18 cellular contexts compared by ENCODE assay signal in genomic region chr1:114720492-114720891, GRCh38. TPM values are rescaled to one million over a fixed set of nuclear protein-coding genes. Genes with fewer than 3 reads are reported as not detected.
DNase-seq lines count a peak whose midpoint lies in the region; ATAC-seq and TF ChIP-seq lines count a peak whose summit lies in the region.
"Had no signal": no experiment of that assay in that cellular context is flagged by ENCODE, and none has a peak within 500 bp of the region (broad histone marks: within the 10 kb centered on the region; RNA-seq: fewer than 3 reads in every experiment).

No MANE protein-coding gene starts in this region.

- CTCF ChIA-PET in CD4-positive, alpha-beta T cell (lab: Charles Lee) = interaction anchor here (1.4 kb wide), 1 partner anchor 139 kb away, joined by 4 read pairs; the partner anchor contains the start of gene BCAS2

- peaks cover 16% of the 10 kb centered on the region for H3K79me2 ChIP-seq in osteoblast (ENCODE audit: insufficient read depth, low read length)
- H3K79me2 ChIP-seq in H9 (ENCODE audit: insufficient read depth, low read length) = peaks cover 3% of the 10 kb centered on the region; the same call in 1 of the 2 replicates

- no peaks in the 10 kb centered on the region for H3K9me3 ChIP-seq in CD4-positive, alpha-beta T cell (ENCODE audit: control insufficient read depth, low read length)
- H3K9me3 ChIP-seq in osteoblast (ENCODE audit: low read depth, low read length) = no peaks in the 10 kb centered on the region
- no peaks in the 10 kb centered on the region for H3K9me3 ChIP-seq in H9 (ENCODE audit: control insufficient read depth, low read depth, low read length)
- H3K9me3 ChIP-seq: Peyer's patch had no signal

- H3K4me1 Mint-ChIP-seq in CD4-positive, alpha-beta T cell (ENCODE audit: low read depth) = peaks cover 16% of the 10 kb centered on the region
- peaks cover 59% of the 10 kb centered on the region for H3K4me1 Mint-ChIP-seq in HFFc6 (ENCODE audit: low read depth)
- H3K4me1 Mint-ChIP-seq in H9 = peaks cover 8 to 13% of the 10 kb centered on the region in 2 experiments

- no peak overlapping the region for H2BK20ac ChIP-seq in H9 (ENCODE audit: low read depth, low read length, poor library complexity, severe bottlenecking)

- peaks cover 4% of the 10 kb centered on the region for H3K23me2 ChIP-seq in H9 (ENCODE audit: insufficient read length, low read depth, low read length, poor library complexity, severe bottlenecking)

- TF ChIP-seq CTCF in CD4-positive, alpha-beta T cell (IDR thresholded peaks at IDR 0.05) = no peak
- no peak for TF ChIP-seq CTCF in HFFc6 (IDR thresholded peaks at IDR 0.05)
- TF ChIP-seq CTCF in osteoblast (IDR thresholded peaks at IDR 0.05; ENCODE audit: extremely low read depth, low read depth, low read length) = no peak
- TF ChIP-seq CTCF in H9 (conservative IDR thresholded peaks at IDR 0.05) = no peak

- H3K4me1 ChIP-seq in osteoblast (ENCODE audit: insufficient read depth, low read length) (peaks cover 28% of the 10 kb centered on the region), H9 (ENCODE audit: insufficient read depth, low read length) (no peaks in the 10 kb centered on the region)

- H2BK15ac ChIP-seq in H9 (ENCODE audit: low read depth, low read length) = no peak overlapping the region

- no peak overlapping the region for H2BK5ac ChIP-seq in H9 (ENCODE audit: insufficient read length, low read length)

- no peaks in the 10 kb centered on the region for H3K79me1 ChIP-seq in H9 (ENCODE audit: insufficient read depth, low read depth, low read length, poor library complexity, severe bottlenecking)

- POLR2A ChIA-PET in CD4-positive, alpha-beta T cell (lab: Charles Lee) = interaction anchor here (1.2 kb wide), 1 partner anchor 37 kb away, joined by 3 read pairs; the partner anchor contains the start of gene CSDE1

- H3K36me3 Mint-ChIP-seq in CD4-positive, alpha-beta T cell (ENCODE audit: low read depth) = peaks cover 98% of the 10 kb centered on the region
- H3K36me3 Mint-ChIP-seq in HFFc6 (ENCODE audit: low read depth) = peaks cover 84% of the 10 kb centered on the region
- H3K36me3 Mint-ChIP-seq in H9 (ENCODE audit: insufficient read depth in 1 of 3, low read depth in 3 of 3) = peaks cover 48 to 87% (median 87%) of the 10 kb centered on the region in 3 experiments; a peak in 6 of 7 replicates

- H3K56ac ChIP-seq in H9 (ENCODE audit: insufficient read length, low read depth, low read length) = no peak overlapping the region

- peaks cover 4% of the 10 kb centered on the region for H4K20me1 ChIP-seq in osteoblast (ENCODE audit: insufficient read depth, low read length)
- H4K20me1 ChIP-seq in H9 (ENCODE audit: control insufficient read depth, insufficient read depth, insufficient read length) = no peaks in the 10 kb centered on the region

- no peak overlapping the region for H3K18ac ChIP-seq in H9 (ENCODE audit: insufficient read length, low read depth, low read length)

- H4K5ac ChIP-seq in H9 (ENCODE audit: insufficient read length, low read depth, low read length) = no peak overlapping the region

- H4K8ac ChIP-seq in H9 (replicated peaks; ENCODE audit: insufficient read length, low read depth, low read length) = no peak overlapping the region

- no peak overlapping the region for H3T11ph ChIP-seq in H9 (ENCODE audit: low read length)

- intact Hi-C loops in CD4-positive, alpha-beta T cell (cut with DNase I, micrococcal nuclease) = no loop called here

- no peak for DNase-seq in CD4-positive, alpha-beta T cell
- no peak for DNase-seq in HFFc6
- DNase-seq in epithelial cell of prostate (ENCODE audit: low read depth, low spot score) = no peak
- no peak for DNase-seq in osteoblast (ENCODE audit: insufficient read length, low spot score, missing footprints)
- DNase-seq in OCI-M2 (lab: John Stamatoyannopoulos, UW; ENCODE audit: unreplicated experiment) = no peak
- DNase-seq in H9 = no peak
- DNase-seq: CD8-positive, alpha-beta T cell; Kasumi-1; NCI-H1105 treated with DMSO at 0.1 percent for 48 hours; NCI-H187 treated with DMSO at 0.1 percent for 48 hours; NCI-H446 treated with DMSO at 0.1 percent for 48 hours; NCI-H748 treated with DMSO at 0.1 percent for 48 hours; Peyer's patch; SHP77 had no signal

- H3K27me3 Mint-ChIP-seq in CD4-positive, alpha-beta T cell = no peaks in the 10 kb centered on the region
- H3K27me3 Mint-ChIP-seq in HFFc6 (ENCODE audit: insufficient read depth) (no peaks in the 10 kb centered on the region; the same call in 1 of the 2 replicates), H9 (ENCODE audit: low read depth) (no peaks in the 10 kb centered on the region)
- H3K27me3 Mint-ChIP-seq: B cell had no signal

- no peak overlapping the region for H3K4me2 ChIP-seq in osteoblast (ENCODE audit: insufficient read depth, low read length)
- no peak overlapping the region for H3K4me2 ChIP-seq in H9 (ENCODE audit: insufficient read depth, insufficient read length, low read length)

- H3K9me3 Mint-ChIP-seq in CD4-positive, alpha-beta T cell = no peaks in the 10 kb centered on the region
- H3K9me3 Mint-ChIP-seq in HFFc6 (no peaks in the 10 kb centered on the region), H9 (no peaks in the 10 kb centered on the region)
- H3K9me3 Mint-ChIP-seq: CD8-positive, alpha-beta T cell had no signal

- H2BK120ac ChIP-seq in H9 (ENCODE audit: low read depth, low read length, poor library complexity, severe bottlenecking) = no peak overlapping the region

- peaks cover 81% of the 10 kb centered on the region for H3K36me3 ChIP-seq in osteoblast (ENCODE audit: insufficient read depth, low read length)

- ATAC-seq in CD4-positive, alpha-beta T cell (ENCODE audit: poor library complexity) = no peak
- no peak for ATAC-seq in HG03139 (IDR thresholded peaks at IDR 0.05; ENCODE audit: unreplicated experiment)
- ATAC-seq: CD8-positive, alpha-beta T cell had no signal

- no peak overlapping the region for H2BK12ac ChIP-seq in H9 (ENCODE audit: insufficient read length, low read depth, low read length)

- no peak overlapping the region for H4K91ac ChIP-seq in H9 (ENCODE audit: insufficient read length, low read depth, low read length)

- WGBS in H9 (ENCODE audit: extremely low coverage, insufficient read length, low lambda C conversion rate) = no CpG with 5 or more reads among the region's 4 CpGs

- no peaks in the 10 kb centered on the region for H3K27me3 ChIP-seq in CD4-positive, alpha-beta T cell (ENCODE audit: control insufficient read depth, insufficient read depth, low read length)
- H3K27me3 ChIP-seq in osteoblast (ENCODE audit: insufficient read depth, low read length) = no peaks in the 10 kb centered on the region
- no peaks in the 10 kb centered on the region for H3K27me3 ChIP-seq in H9 (ENCODE audit: insufficient read depth, low read length)
- H3K27me3 ChIP-seq: Peyer's patch had no signal

- H3K27ac Mint-ChIP-seq in CD4-positive, alpha-beta T cell = peak overlapping the region; percentile 45
- H3K27ac Mint-ChIP-seq in HFFc6 = peak overlapping the region; percentile 30; the same call in 1 of the 2 replicates
- H3K27ac Mint-ChIP-seq in H9 = no peak overlapping the region
- H3K27ac Mint-ChIP-seq: B cell; CD8-positive, alpha-beta T cell had no signal

- no peak overlapping the region for H3K9ac ChIP-seq in H9 (ENCODE audit: extremely low read depth, insufficient read length, low read length)

- no peak overlapping the region for H3K27ac ChIP-seq in CD4-positive, alpha-beta T cell (ENCODE audit: low read depth, low read length)
- peak overlapping the region; percentile 85 for H3K27ac ChIP-seq in epithelial cell of prostate
- peak overlapping the region; percentile 91 for H3K27ac ChIP-seq in osteoblast (ENCODE audit: low read depth, low read length)
- H3K27ac ChIP-seq in H9 (ENCODE audit: insufficient read length, low read depth, low read length) = no peak overlapping the region

- no peak overlapping the region for H3K4me3 Mint-ChIP-seq in CD4-positive, alpha-beta T cell
- no peak overlapping the region for H3K4me3 Mint-ChIP-seq in HFFc6
- no peak overlapping the region for H3K4me3 Mint-ChIP-seq in H9
- H3K4me3 Mint-ChIP-seq: B cell; CD8-positive, alpha-beta T cell had no signal

- no peak overlapping the region for H3K4me3 ChIP-seq in osteoblast (ENCODE audit: insufficient read depth, low read length)
- H3K4me3 ChIP-seq: Peyer's patch had no signal

- H2AFZ ChIP-seq in osteoblast (ENCODE audit: low read length) = no peak overlapping the region
- H2AFZ ChIP-seq in H9 (ENCODE audit: low read length) = no peak overlapping the region

- H3K4ac ChIP-seq in H9 (ENCODE audit: low read depth, low read length) = no peak overlapping the region

- H3K14ac ChIP-seq in H9 (ENCODE audit: insufficient read depth, low read length) = no peak overlapping the region

- no peak overlapping the region for H2AK5ac ChIP-seq in H9 (ENCODE audit: insufficient read length, low read length)

- no peak overlapping the region for H3K23ac ChIP-seq in H9 (ENCODE audit: insufficient read length, low read depth, low read length)

RNA-seq across cellular contexts. Expression of gene NRAS, which starts 3.9 kb away (rescaled TPM):
- 10 to 100 TPM; 28.9 to 30.4 TPM for total RNA-seq in CD4-positive, alpha-beta T cell
- total RNA-seq in HFFc6 (2021; fragmentation: NEBNext Ultra II Directional; extraction: Animal tissue kit (Norgen Biotek cat#: 25700)) = 10 to 100 TPM; 38.9 to 60.1 (median 49.8) TPM
- total RNA-seq in osteoblast (62.2 and 67.0 TPM in 2 replicates), H9 (2021) (72.9 and 73.4 TPM in 2 replicates)

RNA-seq across cellular contexts. Expression of gene AMPD1, which starts 25.1 kb away (rescaled TPM):
- total RNA-seq in CD4-positive, alpha-beta T cell = not detected
- total RNA-seq in HFFc6 (2021; fragmentation: NEBNext Ultra II Directional; extraction: Animal tissue kit (Norgen Biotek cat#: 25700)) = not detected
- not detected in 2 replicates for total RNA-seq in osteoblast
- total RNA-seq in H9 (2021) = not detected in 2 replicates
- total RNA-seq: B cell; CD8-positive, alpha-beta T cell; Daoy; H1 had no signal

RNA-seq across cellular contexts. Expression of gene CSDE1, which starts 37.3 kb away (rescaled TPM):
- 100 to 1,000 TPM; 725 to 731 TPM for total RNA-seq in CD4-positive, alpha-beta T cell
- total RNA-seq in HFFc6 (2021; fragmentation: NEBNext Ultra II Directional; extraction: Animal tissue kit (Norgen Biotek cat#: 25700)) = 100 to 1,000 TPM; 508 to 582 (median 527) TPM
- total RNA-seq in osteoblast (573 and 599 TPM in 2 replicates), H9 (2021) (630 and 645 TPM in 2 replicates)

RNA-seq across cellular contexts. Expression of gene DENND2C, which starts 50.6 kb away (rescaled TPM):
- total RNA-seq in CD4-positive, alpha-beta T cell = 1 to 10 TPM; 1.6 to 2.0 TPM
- total RNA-seq in HFFc6 (2021; fragmentation: NEBNext Ultra II Directional; extraction: Animal tissue kit (Norgen Biotek cat#: 25700)) = 1 to 10 TPM; 1.5 to 2.0 (median 1.8) TPM
- total RNA-seq in osteoblast = 8.3 and 8.8 TPM in 2 replicates
- total RNA-seq in H9 (2021) = 3.4 and 3.6 TPM in 2 replicates

RNA-seq across cellular contexts. Expression of gene SIKE1, which starts 60.0 kb away (rescaled TPM):
- 10 to 100 TPM; 69.8 to 75.3 TPM for total RNA-seq in CD4-positive, alpha-beta T cell
- total RNA-seq in HFFc6 (2021; fragmentation: NEBNext Ultra II Directional; extraction: Animal tissue kit (Norgen Biotek cat#: 25700)) = 10 to 100 TPM; 39.1 to 48.7 (median 42.0) TPM
- 52.5 and 56.3 TPM in 2 replicates for total RNA-seq in osteoblast
- total RNA-seq in H9 (2021) = 75.3 and 75.5 TPM in 2 replicates

Comparison
In these comparisons a context has a peak if more than half of its experiments do, and no peak if none do; other contexts are left out.
1. H3K27ac ChIP-seq: peak in epithelial cell of prostate (single experiment) and osteoblast (single experiment); none in CD4-positive, alpha-beta T cell (single experiment) and H9 (single experiment).
2. H3K27ac Mint-ChIP-seq: peak in CD4-positive, alpha-beta T cell (single experiment) and HFFc6 (single experiment); none in H9 (0 of 3).